In genomic region chr12:101280006-101280505, GRCh38 we compare ENCODE assay signal across 8 cellular contexts.
A peak's percentile ranks its signal among the peaks of the same experiment; 100 is the strongest.
DNase-seq lines count a peak whose midpoint lies in the region; ATAC-seq and TF ChIP-seq lines count a peak whose summit lies in the region.

TSS of gene UTP20 (plus strand) at chr12:101280105. CDS start at chr12:101280283, 178 bp downstream.

- H3K4me3 Mint-ChIP-seq in effector memory CD8-positive, alpha-beta T cell = peak within 1 kb of the TSS; percentile 93 to 94
- peak within 1 kb of the TSS; percentile 86 for H3K4me3 Mint-ChIP-seq in memory B cell

- DNase-seq in COLO668 (lab: John Stamatoyannopoulos, UW; ENCODE audit: unreplicated experiment) (peak; percentile 95), GM20000 (ENCODE audit: low spot score) (peak; percentile 90), HS-5 (ENCODE audit: low read depth) (peak; percentile 67), NOMO-1 (lab: John Stamatoyannopoulos, UW; ENCODE audit: unreplicated experiment in 2 of 2) (peak; percentile 74 to 83), memory B cell (ENCODE audit: low spot score in 2 of 2) (peak; percentile 91 to 94)
- DNase-seq in activated CD8-positive, alpha-beta memory T cell treated with anti-CD3 and anti-CD28 coated beads for 24 hours = peak; percentile 98
- DNase-seq in effector memory CD8-positive, alpha-beta T cell = peak; percentile 93 to 95 (median 93)
- DNase-seq in stimulated activated CD8-positive, alpha-beta memory T cell treated with anti-CD3 and anti-CD28 coated beads, Interleukin-12 subunit alpha, Interleukin-12 subunit beta, amount 100 ng/mL, for 1 hour (ENCODE audit: low read depth) = peak; percentile 96

- ATAC-seq in effector memory CD8-positive, alpha-beta T cell (replicated peaks) = peak; percentile 99
- ATAC-seq in memory B cell (ENCODE audit: low read depth) = peak; percentile 100

- no peak for TF ChIP-seq CTCF in GM20000 (IDR thresholded peaks at IDR 0.05; ENCODE audit: extremely low read depth, missing control alignments)

- H3K9me3 Mint-ChIP-seq in effector memory CD8-positive, alpha-beta T cell = no peaks in the 10 kb centered on the region
- no peaks in the 10 kb centered on the region for H3K9me3 Mint-ChIP-seq in memory B cell

- H3K27me3 Mint-ChIP-seq in effector memory CD8-positive, alpha-beta T cell = peaks cover 19 to 26% of the 10 kb centered on the region in 2 donors
- peaks cover 11% of the 10 kb centered on the region for H3K27me3 Mint-ChIP-seq in memory B cell

- peaks cover 14% of the 10 kb centered on the region for H3K36me3 Mint-ChIP-seq in effector memory CD8-positive, alpha-beta T cell (ENCODE audit: insufficient read depth)
- peaks cover 12% of the 10 kb centered on the region for H3K36me3 Mint-ChIP-seq in memory B cell

- H3K27ac Mint-ChIP-seq in effector memory CD8-positive, alpha-beta T cell = peak within 1 kb of the TSS; percentile 53 to 89
- peak within 1 kb of the TSS; percentile 65 for H3K27ac Mint-ChIP-seq in memory B cell

- H3K4me1 Mint-ChIP-seq in effector memory CD8-positive, alpha-beta T cell (ENCODE audit: low read depth in 2 of 2) = peaks cover 0 to 10% of the 10 kb centered on the region in 2 donors
- peaks cover 8% of the 10 kb centered on the region for H3K4me1 Mint-ChIP-seq in memory B cell

Comparison
In these comparisons a context has a peak if more than half of its experiments do, and no peak if none do; other contexts are left out.
1. Peak in every context shown above with its lines: DNase-seq and ATAC-seq.